24 cellular contexts compared by ENCODE assay signal in the genomic region with DNA sequence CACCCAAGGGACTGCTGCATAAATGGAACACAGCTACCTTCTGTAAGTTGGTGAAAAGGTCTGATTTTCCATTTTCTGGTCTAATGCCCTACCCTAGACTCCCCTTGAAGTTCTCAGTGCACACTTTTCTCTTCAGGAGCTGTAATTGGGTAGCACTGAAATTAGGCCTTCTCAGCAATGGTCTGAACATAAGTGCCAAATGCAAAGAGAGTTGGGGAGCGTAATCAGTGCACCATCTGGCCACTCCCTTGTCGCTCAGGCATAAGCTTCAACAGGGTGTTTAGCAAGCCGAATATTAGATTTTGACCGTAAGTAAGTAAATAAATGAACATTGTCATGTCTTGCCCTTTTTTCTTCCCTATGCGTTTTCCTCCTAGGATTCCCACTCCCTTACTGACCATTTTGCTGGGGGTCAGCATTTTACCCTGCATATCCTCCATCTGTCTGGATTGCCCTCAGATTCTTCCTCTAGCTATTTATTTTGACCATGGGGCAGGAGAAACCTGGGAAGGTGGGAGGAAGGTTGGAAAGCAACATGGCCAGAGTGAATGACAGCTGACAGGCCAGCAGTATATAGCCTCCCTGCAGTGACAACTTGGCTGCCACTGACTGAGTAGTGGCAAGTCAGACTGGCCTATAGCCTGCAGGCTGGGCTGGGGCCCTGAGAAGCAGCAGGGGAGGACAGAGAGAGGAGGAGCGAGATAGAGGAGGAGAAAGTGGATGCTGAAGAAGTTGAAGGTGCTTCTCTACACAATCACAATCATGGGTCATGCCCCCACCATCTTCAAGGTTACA.
"Had no signal": no experiment of that assay in that cellular context is flagged by ENCODE, and none has a peak within 500 bp of the region (broad histone marks: within the 10 kb centered on the region; RNA-seq: fewer than 3 reads in every experiment).

No MANE protein-coding gene starts in this region.

- H3K9ac ChIP-seq: parathyroid adenoma had no signal

- H3K4me2 ChIP-seq: smooth muscle cell had no signal

- H3K36me3 Mint-ChIP-seq: activated naive CD8-positive, alpha-beta T cell treated with anti-CD3 and anti-CD28 coated beads for 36 hours had no signal

- H3K79me2 ChIP-seq: parathyroid adenoma had no signal

- H3K4me1 ChIP-seq: ascending aorta, colonic mucosa, parathyroid adenoma, right atrium auricular region had no signal

- H2AFZ ChIP-seq: parathyroid adenoma had no signal

- H3K4me3 ChIP-seq: ascending aorta, colonic mucosa, gastrocnemius medialis, left ventricle myocardium inferior, lung, right atrium auricular region, smooth muscle cell, suprapubic skin had no signal

- ATAC-seq: gastrocnemius medialis had no signal

- H3K4me1 Mint-ChIP-seq: activated naive CD8-positive, alpha-beta T cell treated with anti-CD3 and anti-CD28 coated beads for 36 hours had no signal

- H3K27ac ChIP-seq: ascending aorta, colonic mucosa, gastrocnemius medialis, left ventricle myocardium inferior, parathyroid adenoma, right atrium auricular region, suprapubic skin, tibial nerve had no signal

- H3K36me3 ChIP-seq: ascending aorta, colonic mucosa, gastrocnemius medialis, left ventricle myocardium inferior, right atrium auricular region, suprapubic skin, tibial nerve had no signal

- H3K27ac Mint-ChIP-seq: activated naive CD4-positive, alpha-beta T cell treated with anti-CD3 and anti-CD28 coated beads for 36 hours; activated naive CD8-positive, alpha-beta T cell treated with anti-CD3 and anti-CD28 coated beads for 36 hours had no signal

- H3K9me3 ChIP-seq: ascending aorta, colonic mucosa, gastrocnemius medialis, left ventricle myocardium inferior, right atrium auricular region, suprapubic skin, tibial nerve had no signal

- H3K9me3 Mint-ChIP-seq: activated naive CD4-positive, alpha-beta T cell treated with anti-CD3 and anti-CD28 coated beads for 36 hours; activated naive CD8-positive, alpha-beta T cell treated with anti-CD3 and anti-CD28 coated beads for 36 hours had no signal

- DNase-seq: activated CD4-positive, alpha-beta T cell treated with anti-CD3 and anti-CD28 coated beads for 4 hours; activated CD4-positive, alpha-beta T cell treated with anti-CD3 and anti-CD28 coated beads, Interleukin-2, amount 50 U/mL, for 4 hours; activated effector memory CD4-positive, alpha-beta T cell treated with anti-CD3 and anti-CD28 coated beads, Interleukin-2, amount 50 U/mL, for 16 hours; activated naive CD4-positive, alpha-beta T cell treated with anti-CD3 and anti-CD28 coated beads for 36 hours; activated naive CD8-positive, alpha-beta T cell treated with anti-CD3 and anti-CD28 coated beads for 36 hours; activated T-cell treated with anti-CD3 and anti-CD28 coated beads for 4 hours; central memory CD4-positive, alpha-beta T cell; colonic mucosa; effector CD8-positive, alpha-beta T cell; gastrocnemius medialis; glutamatergic neuron; left ventricle myocardium inferior; occipital lobe; stimulated activated CD4-positive, alpha-beta T cell treated with anti-CD3 and anti-CD28 coated beads, Interleukin-15, amount 100 ng/mL, for 24 hours; stimulated activated CD4-positive, alpha-beta T cell treated with anti-CD3 and anti-CD28 coated beads, Interleukin-2, amount 100 ng/mL, for 24 hours; stimulated activated naive CD4-positive, alpha-beta T cell; T-helper 1 cell had no signal

- H3K4me3 Mint-ChIP-seq: activated naive CD4-positive, alpha-beta T cell treated with anti-CD3 and anti-CD28 coated beads for 36 hours; activated naive CD8-positive, alpha-beta T cell treated with anti-CD3 and anti-CD28 coated beads for 36 hours had no signal
